In genomic region chr5:137308311-137308710, GRCh38 we compare ENCODE assay signal across 23 cellular contexts.
"Had no signal": no experiment of that assay in that cellular context is flagged by ENCODE, and none has a peak within 500 bp of the region (broad histone marks: within the 10 kb centered on the region; RNA-seq: fewer than 3 reads in every experiment).

No MANE protein-coding gene starts in this region.

- H3K4me3 Mint-ChIP-seq: dendritic cell treated with granulocyte-macrophage colony-stimulating factor and Interleukin-4, amounts not matched to agents 40 ng/mL and 50 ng/mL, for 4 days; endodermal cell; naive thymus-derived CD8-positive, alpha-beta T cell; nephron progenitor cell; stimulated activated effector memory CD8-positive, alpha-beta T cell treated with anti-CD3 and anti-CD28 coated beads, Interleukin-12 subunit alpha, Interleukin-12 subunit beta, amount 100 ng/mL, for 72 hours had no signal

- H3K36me3 Mint-ChIP-seq: naive thymus-derived CD8-positive, alpha-beta T cell; stimulated activated effector memory CD8-positive, alpha-beta T cell treated with anti-CD3 and anti-CD28 coated beads, Interleukin-12 subunit alpha, Interleukin-12 subunit beta, amount 100 ng/mL, for 72 hours had no signal

- H3K36me3 ChIP-seq: colonic mucosa, neutrophil, sigmoid colon, thoracic aorta, tibial nerve, upper lobe of left lung had no signal

- ATAC-seq: esophagus mucosa; naive thymus-derived CD8-positive, alpha-beta T cell; stimulated activated effector memory CD8-positive, alpha-beta T cell treated with anti-CD3 and anti-CD28 coated beads, Interleukin-12 subunit alpha, Interleukin-12 subunit beta, amount 100 ng/mL, for 72 hours had no signal

- H3K9me3 Mint-ChIP-seq: dendritic cell treated with granulocyte-macrophage colony-stimulating factor and Interleukin-4, amounts not matched to agents 40 ng/mL and 50 ng/mL, for 4 days; endodermal cell; nephron progenitor cell; stimulated activated effector memory CD8-positive, alpha-beta T cell treated with anti-CD3 and anti-CD28 coated beads, Interleukin-12 subunit alpha, Interleukin-12 subunit beta, amount 100 ng/mL, for 72 hours had no signal

- H3K9me3 ChIP-seq: colonic mucosa, neutrophil, sigmoid colon, thoracic aorta, tibial nerve, upper lobe of left lung had no signal

- H3K79me2 ChIP-seq: parathyroid adenoma had no signal

- H3K27ac ChIP-seq: colonic mucosa, epithelial cell of prostate, neutrophil, parathyroid adenoma, sigmoid colon, thoracic aorta, upper lobe of left lung had no signal

- H3K9ac ChIP-seq: parathyroid adenoma had no signal

- H3K4me1 ChIP-seq: colonic mucosa, parathyroid adenoma had no signal

- H3K4me1 Mint-ChIP-seq: naive thymus-derived CD8-positive, alpha-beta T cell; nephron progenitor cell; stimulated activated effector memory CD8-positive, alpha-beta T cell treated with anti-CD3 and anti-CD28 coated beads, Interleukin-12 subunit alpha, Interleukin-12 subunit beta, amount 100 ng/mL, for 72 hours had no signal

- H3K27me3 Mint-ChIP-seq: progenitor cell of endocrine pancreas had no signal

- H3K4me3 ChIP-seq: colonic mucosa, sigmoid colon, thoracic aorta, tibial nerve, upper lobe of left lung had no signal

- H3K27me3 ChIP-seq: colonic mucosa, neutrophil, sigmoid colon, tibial nerve, upper lobe of left lung had no signal

- DNase-seq: central memory CD4-positive, alpha-beta T cell; colonic mucosa; effector CD8-positive, alpha-beta T cell; endodermal cell; foreskin melanocyte; hypothalamus; mesendoderm; naive thymus-derived CD8-positive, alpha-beta T cell; nephron progenitor cell; sigmoid colon; stimulated activated CD4-positive, alpha-beta T cell treated with anti-CD3 and anti-CD28 coated beads, Interleukin-2, amount 100 ng/mL, for 24 hours; stimulated activated CD4-positive, alpha-beta T cell treated with anti-CD3 and anti-CD28 coated beads, Interleukin-4, amount 100 ng/mL, for 24 hours; stimulated activated naive CD4-positive, alpha-beta T cell treated with Interleukin-2 at 50 U/mL for 16 hours; upper lobe of left lung had no signal

- H2AFZ ChIP-seq: parathyroid adenoma had no signal

- H3K27ac Mint-ChIP-seq: dendritic cell treated with granulocyte-macrophage colony-stimulating factor and Interleukin-4, amounts not matched to agents 40 ng/mL and 50 ng/mL, for 4 days; endodermal cell; naive thymus-derived CD8-positive, alpha-beta T cell; nephron progenitor cell; progenitor cell of endocrine pancreas; stimulated activated effector memory CD8-positive, alpha-beta T cell treated with anti-CD3 and anti-CD28 coated beads, Interleukin-12 subunit alpha, Interleukin-12 subunit beta, amount 100 ng/mL, for 72 hours had no signal
